ENCODE assay signal across 36 cellular contexts in the genomic region with DNA sequence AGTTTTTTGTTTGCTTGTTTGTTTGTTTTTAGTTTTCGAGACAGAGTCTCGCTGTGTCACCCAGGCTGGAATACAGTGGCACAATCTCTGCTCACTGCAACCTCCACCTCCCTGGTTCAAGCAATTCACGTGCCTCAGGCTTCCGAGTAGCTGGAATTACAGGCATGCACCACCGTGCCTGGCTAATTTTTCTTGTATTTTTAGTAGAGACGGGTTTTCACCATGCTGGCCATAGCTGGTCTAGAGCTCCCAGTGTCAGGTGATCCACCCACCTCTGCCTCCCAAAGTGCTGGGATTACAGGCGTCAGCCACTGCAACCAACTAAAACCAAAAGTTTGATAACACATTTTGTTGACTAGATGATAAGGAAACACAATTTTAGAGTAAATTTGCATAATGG.
"Had no signal": no experiment of that assay in that cellular context is flagged by ENCODE, and none has a peak within 500 bp of the region (broad histone marks: within the 10 kb centered on the region; RNA-seq: fewer than 3 reads in every experiment).

No MANE protein-coding gene starts in this region.

- H3K27ac ChIP-seq: ascending aorta, cardiac muscle cell, VCaP had no signal

- H3K4me3 ChIP-seq: ascending aorta, cardiac muscle cell had no signal

- H3K9me3 ChIP-seq: ascending aorta had no signal

- H3K27ac Mint-ChIP-seq: activated CD4-positive, alpha-beta memory T cell treated with anti-CD3 and anti-CD28 coated beads, Interleukin-2, amount 10 ng/mL, durations not matched to agents 7 days and 5 days; activated CD4-positive, alpha-beta T cell treated with anti-CD3 and anti-CD28 coated beads for 36 hours; activated CD4-positive, alpha-beta T cell treated with anti-CD3 and anti-CD28 coated beads, Interleukin-2, amount 10 ng/mL, durations not matched to agents 7 days and 5 days; activated CD8-positive, alpha-beta memory T cell treated with anti-CD3 and anti-CD28 coated beads, Interleukin-2, amount 10 ng/mL, durations not matched to agents 7 days and 5 days; activated CD8-positive, alpha-beta T cell treated with anti-CD3 and anti-CD28 coated beads, Interleukin-2, amount 10 ng/mL, durations not matched to agents 7 days and 5 days; activated naive CD4-positive, alpha-beta T cell treated with anti-CD3 and anti-CD28 coated beads, Interleukin-2, amount 10 ng/mL, durations not matched to agents 7 days and 5 days; activated naive CD4-positive, alpha-beta T cell treated with anti-CD3 and anti-CD28 coated beads, Interleukin-2, amount 50 U/mL, for 24 hours; activated naive CD8-positive, alpha-beta T cell; activated naive CD8-positive, alpha-beta T cell treated with anti-CD3 and anti-CD28 coated beads, Interleukin-2, amount 10 ng/mL, durations not matched to agents 7 days and 5 days; activated naive CD8-positive, alpha-beta T cell treated with anti-CD3 and anti-CD28 coated beads, Interleukin-2, amount 50 U/mL, for 24 hours; activated T-cell treated with anti-CD3 and anti-CD28 coated beads, Interleukin-2, amount 50 U/mL, for 24 hours; activated T-helper 2 cell treated with anti-CD3 and anti-CD28 coated beads, Interferon-gamma antibody, Interleukin-2, Interleukin-4, amounts not matched to agents 10 μg/mL and 5 μg/mL and 100 μg/mL, durations not matched to agents 14 hours and 24 hours and 36 hours; brain; T-helper 1 cell treated with Interleukin-12 subunit alpha and Interleukin-12 subunit beta and Interleukin-4 antibody, amounts not matched to agents 30 μg/mL and 1 μg/mL, for 36 hours; T-helper 2 cell treated with Interferon-gamma antibody and Interleukin-4, amounts not matched to agents 5 μg/mL and 100 μg/mL, for 36 hours had no signal

- H3K27me3 ChIP-seq: ascending aorta, cardiac muscle cell had no signal

- H3K4me1 Mint-ChIP-seq: activated CD4-positive, alpha-beta memory T cell treated with anti-CD3 and anti-CD28 coated beads, Interleukin-2, amount 10 ng/mL, durations not matched to agents 7 days and 5 days; activated CD4-positive, alpha-beta T cell treated with anti-CD3 and anti-CD28 coated beads for 36 hours; activated CD4-positive, alpha-beta T cell treated with anti-CD3 and anti-CD28 coated beads, Interleukin-2, amount 10 ng/mL, durations not matched to agents 7 days and 5 days; activated CD8-positive, alpha-beta memory T cell treated with anti-CD3 and anti-CD28 coated beads, Interleukin-2, amount 10 ng/mL, durations not matched to agents 7 days and 5 days; activated naive CD4-positive, alpha-beta T cell treated with anti-CD3 and anti-CD28 coated beads, Interleukin-2, amount 10 ng/mL, durations not matched to agents 7 days and 5 days; activated naive CD4-positive, alpha-beta T cell treated with anti-CD3 and anti-CD28 coated beads, Interleukin-2, amount 50 U/mL, for 24 hours; activated naive CD8-positive, alpha-beta T cell treated with anti-CD3 and anti-CD28 coated beads, Interleukin-2, amount 10 ng/mL, durations not matched to agents 7 days and 5 days; activated naive CD8-positive, alpha-beta T cell treated with anti-CD3 and anti-CD28 coated beads, Interleukin-2, amount 50 U/mL, for 24 hours; central memory CD8-positive, alpha-beta T cell had no signal

- ATAC-seq: activated CD4-positive, alpha-beta T cell treated with anti-CD3 and anti-CD28 coated beads for 36 hours; activated CD4-positive, CD25-positive, alpha-beta regulatory T cell treated with anti-CD3 and anti-CD28 coated beads, Interleukin-2, amount 50 U/mL, for 24 hours; activated CD8-positive, alpha-beta memory T cell treated with anti-CD3 and anti-CD28 coated beads, Interleukin-2, amount 10 ng/mL, durations not matched to agents 7 days and 5 days; activated CD8-positive, alpha-beta T cell treated with anti-CD3 and anti-CD28 coated beads, Interleukin-2, amount 10 ng/mL, durations not matched to agents 7 days and 5 days; activated naive CD8-positive, alpha-beta T cell treated with anti-CD3 and anti-CD28 coated beads, Interleukin-2, amount 50 U/mL, for 24 hours had no signal

- DNase-seq: activated CD4-positive, alpha-beta memory T cell treated with anti-CD3 and anti-CD28 coated beads, Interleukin-2, amount 10 ng/mL, durations not matched to agents 7 days and 5 days; activated CD4-positive, alpha-beta T cell treated with anti-CD3 and anti-CD28 coated beads for 1 hour; activated CD4-positive, alpha-beta T cell treated with anti-CD3 and anti-CD28 coated beads for 36 hours; activated CD4-positive, alpha-beta T cell treated with anti-CD3 and anti-CD28 coated beads for 48 hours; activated CD4-positive, alpha-beta T cell treated with anti-CD3 and anti-CD28 coated beads, Interleukin-2, amount 10 ng/mL, durations not matched to agents 7 days and 5 days; activated CD4-positive, alpha-beta T cell treated with anti-CD3 and anti-CD28 coated beads, Interleukin-2, amount 50 U/mL, for 48 hours; activated CD4-positive, CD25-positive, alpha-beta regulatory T cell; activated CD8-positive, alpha-beta memory T cell treated with anti-CD3 and anti-CD28 coated beads for 24 hours; activated CD8-positive, alpha-beta memory T cell treated with anti-CD3 and anti-CD28 coated beads, Interleukin-2, amount 10 ng/mL, durations not matched to agents 7 days and 5 days; activated CD8-positive, alpha-beta memory T cell treated with anti-CD3 and anti-CD28 coated beads, Interleukin-2, amount 50 U/mL, for 48 hours; activated CD8-positive, alpha-beta T cell treated with anti-CD3 and anti-CD28 coated beads, Interleukin-2, amount 10 ng/mL, durations not matched to agents 7 days and 5 days; activated effector memory CD4-positive, alpha-beta T cell treated with Interleukin-2 at 50 U/mL for 16 hours; activated gamma-delta T cell; activated naive CD4-positive, alpha-beta T cell treated with anti-CD3 and anti-CD28 coated beads, Interleukin-2, amount 10 ng/mL, durations not matched to agents 7 days and 5 days; activated naive CD4-positive, alpha-beta T cell treated with Interleukin-2 at 50 U/mL for 16 hours; activated naive CD8-positive, alpha-beta T cell treated with anti-CD3 and anti-CD28 coated beads, Interleukin-2, amount 10 ng/mL, durations not matched to agents 7 days and 5 days; activated naive CD8-positive, alpha-beta T cell treated with anti-CD3 and anti-CD28 coated beads, Interleukin-2, amount 50 U/mL, for 24 hours; activated T-cell treated with anti-CD3 and anti-CD28 coated beads, Interleukin-2, amount 50 U/mL, for 24 hours; activated T-cell treated with anti-CD3 and anti-CD28 coated beads, Interleukin-2, amount 50 U/mL, for 48 hours; amygdala; anterior cingulate cortex; caudate nucleus; T-helper 1 cell; T-helper 2 cell; T-helper 9 cell had no signal

- H3K36me3 Mint-ChIP-seq: activated CD8-positive, alpha-beta memory T cell treated with anti-CD3 and anti-CD28 coated beads, Interleukin-2, amount 10 ng/mL, durations not matched to agents 7 days and 5 days; activated naive CD4-positive, alpha-beta T cell treated with anti-CD3 and anti-CD28 coated beads, Interleukin-2, amount 10 ng/mL, durations not matched to agents 7 days and 5 days; activated naive CD4-positive, alpha-beta T cell treated with anti-CD3 and anti-CD28 coated beads, Interleukin-2, amount 50 U/mL, for 24 hours; activated naive CD8-positive, alpha-beta T cell; activated naive CD8-positive, alpha-beta T cell treated with anti-CD3 and anti-CD28 coated beads, Interleukin-2, amount 10 ng/mL, durations not matched to agents 7 days and 5 days; brain had no signal

- H3K36me3 ChIP-seq: ascending aorta, cardiac muscle cell had no signal

- H3K27me3 Mint-ChIP-seq: activated CD4-positive, alpha-beta memory T cell treated with anti-CD3 and anti-CD28 coated beads, Interleukin-2, amount 10 ng/mL, durations not matched to agents 7 days and 5 days; activated CD4-positive, alpha-beta T cell treated with anti-CD3 and anti-CD28 coated beads for 36 hours; activated CD4-positive, alpha-beta T cell treated with anti-CD3 and anti-CD28 coated beads, Interleukin-2, amount 10 ng/mL, durations not matched to agents 7 days and 5 days; activated CD8-positive, alpha-beta memory T cell treated with anti-CD3 and anti-CD28 coated beads, Interleukin-2, amount 10 ng/mL, durations not matched to agents 7 days and 5 days; activated naive CD4-positive, alpha-beta T cell treated with anti-CD3 and anti-CD28 coated beads, Interleukin-2, amount 10 ng/mL, durations not matched to agents 7 days and 5 days; activated naive CD4-positive, alpha-beta T cell treated with anti-CD3 and anti-CD28 coated beads, Interleukin-2, amount 50 U/mL, for 24 hours; activated naive CD8-positive, alpha-beta T cell; activated naive CD8-positive, alpha-beta T cell treated with anti-CD3 and anti-CD28 coated beads, Interleukin-2, amount 10 ng/mL, durations not matched to agents 7 days and 5 days; activated naive CD8-positive, alpha-beta T cell treated with anti-CD3 and anti-CD28 coated beads, Interleukin-2, amount 50 U/mL, for 24 hours; brain; central memory CD8-positive, alpha-beta T cell had no signal

- H3K4me1 ChIP-seq: ascending aorta had no signal

- H3K9me3 Mint-ChIP-seq: activated CD4-positive, alpha-beta memory T cell treated with anti-CD3 and anti-CD28 coated beads, Interleukin-2, amount 10 ng/mL, durations not matched to agents 7 days and 5 days; activated CD4-positive, alpha-beta T cell treated with anti-CD3 and anti-CD28 coated beads, Interleukin-2, amount 10 ng/mL, durations not matched to agents 7 days and 5 days; activated naive CD4-positive, alpha-beta T cell treated with anti-CD3 and anti-CD28 coated beads, Interleukin-2, amount 10 ng/mL, durations not matched to agents 7 days and 5 days; activated naive CD4-positive, alpha-beta T cell treated with anti-CD3 and anti-CD28 coated beads, Interleukin-2, amount 50 U/mL, for 24 hours; activated naive CD8-positive, alpha-beta T cell treated with anti-CD3 and anti-CD28 coated beads, Interleukin-2, amount 10 ng/mL, durations not matched to agents 7 days and 5 days; activated T-cell treated with anti-CD3 and anti-CD28 coated beads, Interleukin-2, amount 50 U/mL, for 24 hours; activated T-helper 2 cell treated with anti-CD3 and anti-CD28 coated beads, Interferon-gamma antibody, Interleukin-2, Interleukin-4, amounts not matched to agents 10 μg/mL and 5 μg/mL and 100 μg/mL, durations not matched to agents 14 hours and 24 hours and 36 hours; brain; T-helper 1 cell treated with Interleukin-12 subunit alpha and Interleukin-12 subunit beta and Interleukin-4 antibody, amounts not matched to agents 30 μg/mL and 1 μg/mL, for 36 hours; T-helper 2 cell treated with Interferon-gamma antibody and Interleukin-4, amounts not matched to agents 5 μg/mL and 100 μg/mL, for 36 hours had no signal

- H3K4me3 Mint-ChIP-seq: activated CD4-positive, alpha-beta memory T cell treated with anti-CD3 and anti-CD28 coated beads, Interleukin-2, amount 10 ng/mL, durations not matched to agents 7 days and 5 days; activated CD4-positive, alpha-beta T cell treated with anti-CD3 and anti-CD28 coated beads for 36 hours; activated CD4-positive, alpha-beta T cell treated with anti-CD3 and anti-CD28 coated beads, Interleukin-2, amount 10 ng/mL, durations not matched to agents 7 days and 5 days; activated CD8-positive, alpha-beta memory T cell treated with anti-CD3 and anti-CD28 coated beads, Interleukin-2, amount 10 ng/mL, durations not matched to agents 7 days and 5 days; activated CD8-positive, alpha-beta T cell treated with anti-CD3 and anti-CD28 coated beads, Interleukin-2, amount 10 ng/mL, durations not matched to agents 7 days and 5 days; activated naive CD4-positive, alpha-beta T cell treated with anti-CD3 and anti-CD28 coated beads, Interleukin-2, amount 10 ng/mL, durations not matched to agents 7 days and 5 days; activated naive CD4-positive, alpha-beta T cell treated with anti-CD3 and anti-CD28 coated beads, Interleukin-2, amount 50 U/mL, for 24 hours; activated naive CD8-positive, alpha-beta T cell; activated naive CD8-positive, alpha-beta T cell treated with anti-CD3 and anti-CD28 coated beads, Interleukin-2, amount 10 ng/mL, durations not matched to agents 7 days and 5 days; activated naive CD8-positive, alpha-beta T cell treated with anti-CD3 and anti-CD28 coated beads, Interleukin-2, amount 50 U/mL, for 24 hours; activated T-cell treated with anti-CD3 and anti-CD28 coated beads, Interleukin-2, amount 50 U/mL, for 24 hours; brain; central memory CD8-positive, alpha-beta T cell; T-helper 1 cell treated with Interleukin-12 subunit alpha and Interleukin-12 subunit beta and Interleukin-4 antibody, amounts not matched to agents 30 μg/mL and 1 μg/mL, for 36 hours; T-helper 2 cell treated with Interferon-gamma antibody and Interleukin-4, amounts not matched to agents 5 μg/mL and 100 μg/mL, for 36 hours had no signal
